Comparison of ENCODE assay signal across 8 cellular contexts in the genomic region with DNA sequence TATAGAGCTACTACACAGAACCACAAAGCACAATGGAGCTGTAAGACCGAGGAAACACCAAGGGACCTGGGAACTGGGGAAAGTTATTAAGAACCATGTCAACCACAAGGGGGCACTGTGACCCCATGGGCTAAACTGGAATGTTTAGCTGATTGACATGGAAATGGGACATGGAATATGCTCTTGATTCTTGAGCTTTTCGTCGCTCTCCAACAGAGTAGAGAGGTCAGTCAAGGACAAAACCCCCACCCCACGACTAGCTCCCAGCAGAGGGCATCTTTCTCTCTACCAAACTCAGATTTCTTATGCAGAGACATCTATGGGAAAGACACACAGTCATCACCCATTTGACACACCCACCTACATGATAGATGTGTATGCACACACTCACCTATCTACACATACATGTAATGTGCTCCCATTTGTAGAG. TPM values are rescaled to one million over a fixed set of nuclear protein-coding genes. Genes with fewer than 3 reads are reported as not detected.
DNase-seq lines count a peak whose midpoint lies in the region; ATAC-seq and TF ChIP-seq lines count a peak whose summit lies in the region.

No MANE protein-coding gene starts in this region.

- H2AFZ ChIP-seq in Karpas-422 (ENCODE audit: low read length), result no peak overlapping the region

- intact Hi-C loops in esophagus squamous epithelium (cut with DNase I), result loop anchor here (10.0 kb wide), 1 partner anchor 80 kb away; a partner anchor contains a TSS

- no peaks in the 10 kb centered on the region for H4K20me1 ChIP-seq in Karpas-422 (ENCODE audit: insufficient read depth, low read depth, low read length)

- no peak overlapping the region for H3K4me3 Mint-ChIP-seq in natural killer cell treated with Interleukin-12 subunit alpha and Interleukin-12 subunit beta and Interleukin-15 and Interleukin-18, amount 100 ng/mL, for 72 hours
- no peak overlapping the region for H3K4me3 Mint-ChIP-seq in stimulated activated effector memory CD8-positive, alpha-beta T cell treated with anti-CD3 and anti-CD28 coated beads, Interleukin-12 subunit alpha, Interleukin-12 subunit beta, amount 100 ng/mL, for 72 hours

- peaks cover 22 to 36% of the 10 kb centered on the region in 2 donors for H3K27me3 Mint-ChIP-seq in natural killer cell treated with Interleukin-12 subunit alpha and Interleukin-12 subunit beta and Interleukin-15 and Interleukin-18, amount 100 ng/mL, for 72 hours

- H3K36me3 Mint-ChIP-seq in natural killer cell treated with Interleukin-12 subunit alpha and Interleukin-12 subunit beta and Interleukin-15 and Interleukin-18, amount 100 ng/mL, for 72 hours, result no peaks in the 10 kb centered on the region
- no peaks in the 10 kb centered on the region for H3K36me3 Mint-ChIP-seq in stimulated activated effector memory CD8-positive, alpha-beta T cell treated with anti-CD3 and anti-CD28 coated beads, Interleukin-12 subunit alpha, Interleukin-12 subunit beta, amount 100 ng/mL, for 72 hours

- TF ChIP-seq POLR2A in Peyer's patch (IDR thresholded peaks at IDR 0.05) (no peak), esophagus squamous epithelium (IDR thresholded peaks at IDR 0.05) (no peak)

- H3K4me3 ChIP-seq in Karpas-422 (ENCODE audit: low read length) (no peak overlapping the region), Peyer's patch (no peak overlapping the region), esophagus squamous epithelium (no peak overlapping the region)

- H3K27ac Mint-ChIP-seq in natural killer cell treated with Interleukin-12 subunit alpha and Interleukin-12 subunit beta and Interleukin-15 and Interleukin-18, amount 100 ng/mL, for 72 hours, result no peak overlapping the region
- H3K27ac Mint-ChIP-seq in stimulated activated effector memory CD8-positive, alpha-beta T cell treated with anti-CD3 and anti-CD28 coated beads, Interleukin-12 subunit alpha, Interleukin-12 subunit beta, amount 100 ng/mL, for 72 hours, result no peak overlapping the region

- H3K27me3 ChIP-seq in Karpas-422 (ENCODE audit: low read length) (no peaks in the 10 kb centered on the region; the same call in 1 of the 2 replicates), Peyer's patch (no peaks in the 10 kb centered on the region), esophagus squamous epithelium (no peaks in the 10 kb centered on the region)

- TF ChIP-seq CTCF in Peyer's patch (IDR thresholded peaks at IDR 0.05) (peak; percentile 83 to 98 (median 95)), esophagus squamous epithelium (IDR thresholded peaks at IDR 0.05) (peak; percentile 70 to 95 (median 92))

- H3K4me1 ChIP-seq in Karpas-422 (ENCODE audit: low read length) (no peaks in the 10 kb centered on the region), Peyer's patch (no peaks in the 10 kb centered on the region), esophagus squamous epithelium (peaks cover 0 to 26% (median 0%) of the 10 kb centered on the region in 3 donors)

- H3K36me3 ChIP-seq in Karpas-422 (ENCODE audit: insufficient read depth, low read length) (no peaks in the 10 kb centered on the region), Peyer's patch (peaks cover 0 to 32% (median 0%) of the 10 kb centered on the region in 3 donors), esophagus squamous epithelium (peaks cover 16 to 33% (median 18%) of the 10 kb centered on the region in 3 donors)

- H3K9me3 ChIP-seq in Karpas-422 (ENCODE audit: low read length) (no peaks in the 10 kb centered on the region), Peyer's patch (no peaks in the 10 kb centered on the region), esophagus squamous epithelium (no peaks in the 10 kb centered on the region)

- H3K27ac ChIP-seq in Karpas-422 (ENCODE audit: low read length) (no peak overlapping the region), Peyer's patch (no peak overlapping the region), esophagus squamous epithelium (no peak overlapping the region)

- peak; percentile 66 for DNase-seq in GDM1 (lab: John Stamatoyannopoulos, UW)
- peak; percentile 90 for DNase-seq in Karpas-422
- DNase-seq in Peyer's patch, result peak; percentile 77 to 94 (median 80)
- peak; percentile 77 for DNase-seq in activated T-cell treated with anti-CD3 and anti-CD28 coated beads, Interleukin-2, amount 50 U/mL, for 1 hour
- DNase-seq in esophagus squamous epithelium (lab: John Stamatoyannopoulos, UW), result no peak
- peak; percentile 79 for DNase-seq in natural killer cell treated with Interleukin-12 subunit alpha and Interleukin-12 subunit beta and Interleukin-15 and Interleukin-18, amount 100 ng/mL, for 72 hours (ENCODE audit: low spot score)
- DNase-seq in stimulated activated effector memory CD8-positive, alpha-beta T cell treated with anti-CD3 and anti-CD28 coated beads, Interleukin-12 subunit alpha, Interleukin-12 subunit beta, amount 100 ng/mL, for 72 hours (ENCODE audit: low spot score in 2 of 2), result peak; percentile 66 to 84

- H3K4me1 Mint-ChIP-seq in natural killer cell treated with Interleukin-12 subunit alpha and Interleukin-12 subunit beta and Interleukin-15 and Interleukin-18, amount 100 ng/mL, for 72 hours (ENCODE audit: low read depth in 2 of 2), result no peaks in the 10 kb centered on the region
- no peaks in the 10 kb centered on the region for H3K4me1 Mint-ChIP-seq in stimulated activated effector memory CD8-positive, alpha-beta T cell treated with anti-CD3 and anti-CD28 coated beads, Interleukin-12 subunit alpha, Interleukin-12 subunit beta, amount 100 ng/mL, for 72 hours

- H3K4me2 ChIP-seq in Karpas-422 (ENCODE audit: low read depth, low read length, poor library complexity, severe bottlenecking), result no peak overlapping the region

- ATAC-seq in natural killer cell treated with Interleukin-12 subunit alpha and Interleukin-12 subunit beta and Interleukin-15 and Interleukin-18, amount 100 ng/mL, for 72 hours, result peak; percentile 63 to 79
- ATAC-seq in stimulated activated effector memory CD8-positive, alpha-beta T cell treated with anti-CD3 and anti-CD28 coated beads, Interleukin-12 subunit alpha, Interleukin-12 subunit beta, amount 100 ng/mL, for 72 hours, result peak; percentile 75
- no peak for ATAC-seq in HG03469 (IDR thresholded peaks at IDR 0.05; ENCODE audit: unreplicated experiment)

- H3K9ac ChIP-seq in Karpas-422 (ENCODE audit: low read length), result no peak overlapping the region

- H3K9me3 Mint-ChIP-seq in natural killer cell treated with Interleukin-12 subunit alpha and Interleukin-12 subunit beta and Interleukin-15 and Interleukin-18, amount 100 ng/mL, for 72 hours, result no peaks in the 10 kb centered on the region
- H3K9me3 Mint-ChIP-seq in stimulated activated effector memory CD8-positive, alpha-beta T cell treated with anti-CD3 and anti-CD28 coated beads, Interleukin-12 subunit alpha, Interleukin-12 subunit beta, amount 100 ng/mL, for 72 hours, result no peaks in the 10 kb centered on the region

- no peaks in the 10 kb centered on the region for H3K9me2 ChIP-seq in Karpas-422 (replicated peaks; ENCODE audit: insufficient read depth, low read length)

- H3K79me2 ChIP-seq in Karpas-422 (ENCODE audit: low read length), result no peaks in the 10 kb centered on the region

- 0% methylated on average over 2 to 4 of the region's 4 CpGs for WGBS in esophagus squamous epithelium, 2 donors

RNA-seq across cellular contexts. Expression of a gene that starts 10.1 kb away (rescaled TPM):
- total RNA-seq in Karpas-422 (2014; rRNA removed; shearing (Covaris generic); ENCODE audit: low replicate concordance), result not detected in 2 replicates
- total RNA-seq in Peyer's patch (100 to 1,000 TPM in 3 of 4 donors, 10 to 100 TPM in 1; 85.6 to 137 (median 127) TPM), esophagus squamous epithelium (100 to 1,000 TPM in 3 of 4 donors, 10 to 100 TPM in 1; 96.3 to 209 (median 142) TPM)
- total RNA-seq in natural killer cell treated with Interleukin-12 subunit alpha and Interleukin-12 subunit beta and Interleukin-15 and Interleukin-18, amount 100 ng/mL, for 72 hours, result 1 to 10 TPM; 1.9 to 3.1 TPM

RNA-seq across cellular contexts. Expression of a gene that starts 15.2 kb away (rescaled TPM):
- total RNA-seq in Karpas-422 (2014; rRNA removed; shearing (Covaris generic); ENCODE audit: low replicate concordance), result not detected in 2 replicates
- total RNA-seq in Peyer's patch (not detected), esophagus squamous epithelium (not detected)
- total RNA-seq in natural killer cell treated with Interleukin-12 subunit alpha and Interleukin-12 subunit beta and Interleukin-15 and Interleukin-18, amount 100 ng/mL, for 72 hours, result not detected

RNA-seq across cellular contexts. Expression of a gene that starts 15.7 kb away (rescaled TPM):
- total RNA-seq in Karpas-422 (2014; rRNA removed; shearing (Covaris generic); ENCODE audit: low replicate concordance), result not detected in 2 replicates
- total RNA-seq in Peyer's patch, result 1 to 10 TPM in 2 of 4 donors, not detected in 2; 1.0 to 1.1 TPM
- total RNA-seq in esophagus squamous epithelium, result 10 to 100 TPM in 3 of 4 donors, 1 to 10 TPM in 1; 8.6 to 23.2 (median 14.9) TPM
- total RNA-seq in natural killer cell treated with Interleukin-12 subunit alpha and Interleukin-12 subunit beta and Interleukin-15 and Interleukin-18, amount 100 ng/mL, for 72 hours, result under 1 TPM in 1 of 2 donors, not detected in 1; 0.53 TPM

RNA-seq across cellular contexts. Expression of a gene that starts 19.8 kb away (rescaled TPM):
- not detected in 2 replicates for total RNA-seq in Karpas-422 (2014; rRNA removed; shearing (Covaris generic); ENCODE audit: low replicate concordance)
- total RNA-seq in Peyer's patch (not detected), esophagus squamous epithelium (not detected)
- total RNA-seq in natural killer cell treated with Interleukin-12 subunit alpha and Interleukin-12 subunit beta and Interleukin-15 and Interleukin-18, amount 100 ng/mL, for 72 hours, result not detected

RNA-seq across cellular contexts. Expression of a gene that starts 25.0 kb away (rescaled TPM):
- total RNA-seq in Karpas-422 (2014; rRNA removed; shearing (Covaris generic); ENCODE audit: low replicate concordance), result 110 and 150 TPM in 2 replicates
- total RNA-seq in Peyer's patch, result 100 to 1,000 TPM; 118 to 166 (median 124) TPM
- total RNA-seq in esophagus squamous epithelium, result 10 to 100 TPM; 53.6 to 74.6 (median 68.5) TPM
- total RNA-seq in natural killer cell treated with Interleukin-12 subunit alpha and Interleukin-12 subunit beta and Interleukin-15 and Interleukin-18, amount 100 ng/mL, for 72 hours, result 100 to 1,000 TPM in 1 of 2 donors, 10 to 100 TPM in 1; 70.5 to 101 TPM

Comparison
In these comparisons a context has a peak if more than half of its experiments do, and no peak if none do; other contexts are left out.
1. RNA of a gene that starts 10.1 kb away (total RNA-seq): 96.3 to 209 TPM in esophagus squamous epithelium and 85.6 to 137 TPM in Peyer's patch; 1.9 to 3.1 TPM in natural killer cell treated with Interleukin-12 subunit alpha and Interleukin-12 subunit beta and Interleukin-15 and Interleukin-18, amount 100 ng/mL, for 72 hours and not detected in Karpas-422; every median in the first group is over 10 times any median in the second.